In the genomic region with DNA sequence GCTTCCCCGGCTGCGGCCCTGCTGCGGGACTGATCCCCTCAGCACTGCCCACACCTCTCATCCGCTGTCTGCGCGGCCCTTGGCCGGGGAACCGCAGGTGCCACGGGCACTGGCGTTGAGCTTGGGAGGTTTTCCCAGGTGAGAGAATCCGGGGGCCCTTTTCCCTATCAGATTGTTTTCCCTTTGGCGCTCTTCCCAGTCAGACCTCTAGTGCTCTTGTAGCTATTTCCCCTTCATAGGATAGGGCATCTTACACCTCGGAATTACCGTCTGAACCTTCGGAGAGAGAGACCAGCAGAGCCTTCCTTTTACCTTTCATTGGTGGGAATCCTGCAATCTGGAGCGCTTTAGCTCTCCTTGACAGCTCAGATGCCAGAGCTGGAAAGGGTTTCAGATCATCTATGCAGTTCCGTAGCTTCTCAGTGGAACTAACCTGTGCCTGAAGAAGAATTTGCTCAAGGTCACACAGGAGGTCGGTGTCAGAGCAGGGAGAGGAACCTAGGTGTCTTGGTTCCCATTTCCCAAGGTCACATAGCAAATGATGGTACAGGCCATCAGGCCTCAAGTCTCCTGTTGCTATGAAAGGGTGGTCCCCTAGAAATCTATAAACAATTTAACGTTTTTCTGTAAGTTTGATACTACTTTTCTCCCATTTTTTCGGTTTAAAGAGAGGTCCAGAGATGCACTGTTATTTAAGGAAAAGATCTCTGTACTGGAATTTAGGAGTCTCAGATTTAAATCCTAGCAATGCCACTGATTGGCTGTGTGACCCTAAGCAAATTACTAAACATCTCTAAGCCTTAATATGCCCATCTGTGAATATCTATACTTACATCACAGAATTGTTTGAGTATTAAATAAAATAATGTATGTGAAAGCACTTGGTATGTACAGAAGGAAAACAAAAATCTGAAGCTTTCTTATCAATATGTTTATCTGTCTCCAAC, we compare ENCODE assay signal across 2 cellular contexts.
TF ChIP-seq lines count a peak whose summit lies in the region.

No MANE protein-coding gene starts in this region.

TF ChIP-seq in HEK293T, 16 proteins besides CTCF, POLR2A, EP300 and RAD21:
- no peak for TF ChIP-seq BHLHE40 (IDR thresholded peaks at IDR 0.05; ENCODE audit: borderline replicate concordance)
- TF ChIP-seq CTBP1 (IDR thresholded peaks at IDR 0.05; ENCODE audit: borderline replicate concordance), result no peak
- TF ChIP-seq ARNT (IDR thresholded peaks at IDR 0.05), result no peak

TF ChIP-seq in H1, 55 proteins besides CTCF, POLR2A, EP300 and RAD21:
- no peak for TF ChIP-seq TAF1 (IDR thresholded peaks at IDR 0.05; ENCODE audit: low read depth, low read length)
- no peak for TF ChIP-seq BCL11A (IDR thresholded peaks at IDR 0.05; ENCODE audit: low read depth in 2 of 2, low read length in 2 of 2)
- TF ChIP-seq KDM5A (IDR thresholded peaks at IDR 0.05; ENCODE audit: low read length), result no peak
- TF ChIP-seq PHF8 (conservative IDR thresholded peaks at IDR 0.05; ENCODE audit: low read depth, low read length), result 0 out of 2 replicates have a peak, but pooled peaks have one; percentile 12
- no peak for TF ChIP-seq POU5F1 (IDR thresholded peaks at IDR 0.05; ENCODE audit: low read depth, low read length)
- TF ChIP-seq KDM4A (IDR thresholded peaks at IDR 0.05; ENCODE audit: low read depth, low read length, severe bottlenecking), result peak; percentile 17
